ENCODE assay signal across 12 cellular contexts in genomic region chr1:2539312-2539907, GRCh38. TPM values are rescaled to one million over a fixed set of nuclear protein-coding genes. Genes with fewer than 3 reads are reported as not detected.
DNase-seq lines count a peak whose midpoint lies in the region; ATAC-seq, FAIRE-seq and TF ChIP-seq lines count a peak whose summit lies in the region.
"Had no signal": no experiment of that assay in that cellular context is flagged by ENCODE, and none has a peak within 500 bp of the region (broad histone marks: within the 10 kb centered on the region; RNA-seq: fewer than 3 reads in every experiment).

No MANE protein-coding gene starts in this region.

- no peaks in the 10 kb centered on the region for H4K20me1 ChIP-seq in endothelial cell of umbilical vein (replicated peaks; ENCODE audit: control insufficient read depth, extremely low read depth, insufficient read depth, low read length)

- FAIRE-seq in endothelial cell of umbilical vein (lab: Jason Lieb, UNC): no peak

- no peak overlapping the region for H2AFZ ChIP-seq in endothelial cell of umbilical vein (ENCODE audit: low read depth, low read length)

- DNase-seq in MCF 10A (ENCODE audit: unreplicated experiment) (no peak), breast epithelium (ENCODE audit: low spot score in 2 of 2) (no peak), T-helper 17 cell (no peak), endothelial cell of umbilical vein (ENCODE audit: low read depth, low spot score) (no peak), ascending aorta (ENCODE audit: low spot score in 2 of 2) (no peak), NCI-H748 treated with DMSO at 0.1 percent for 48 hours (lab: John Stamatoyannopoulos, UW) (no peak)
- DNase-seq in stimulated activated naive CD8-positive, alpha-beta T cell treated with anti-CD3 and anti-CD28 coated beads, Interleukin-15, amount 100 ng/mL, for 72 hours: peak; percentile 46 to 52
- DNase-seq: nucleus accumbens had no signal

- CTCF ChIA-PET in MCF 10A (lab: Yijun Ruan, JAX) (no interaction called here), endothelial cell of umbilical vein (lab: Charles Lee) (no interaction called here)

- ATAC-seq in T-helper 17 cell (peak; percentile 62), GM19035 (IDR thresholded peaks at IDR 0.05; ENCODE audit: unreplicated experiment) (no peak)
- ATAC-seq in stimulated activated naive CD8-positive, alpha-beta T cell treated with anti-CD3 and anti-CD28 coated beads, Interleukin-15, amount 100 ng/mL, for 72 hours: peak; percentile 50
- ATAC-seq: gastroesophageal sphincter had no signal

- H3K36me3 Mint-ChIP-seq in MCF 10A (ENCODE audit: insufficient read depth, unreplicated experiment) (peaks cover 6% of the 10 kb centered on the region), T-helper 17 cell (ENCODE audit: low read depth) (no peaks in the 10 kb centered on the region)
- H3K36me3 Mint-ChIP-seq: activated naive CD8-positive, alpha-beta T cell had no signal

- H3K4me3 Mint-ChIP-seq in MCF 10A (ENCODE audit: unreplicated experiment) (no peak overlapping the region), T-helper 17 cell (no peak overlapping the region)
- H3K4me3 Mint-ChIP-seq in stimulated activated naive CD8-positive, alpha-beta T cell treated with anti-CD3 and anti-CD28 coated beads, Interleukin-15, amount 100 ng/mL, for 72 hours: no peak overlapping the region
- H3K4me3 Mint-ChIP-seq: activated naive CD8-positive, alpha-beta T cell had no signal

- no peaks in the 10 kb centered on the region for H3K9me1 ChIP-seq in endothelial cell of umbilical vein (replicated peaks; ENCODE audit: control insufficient read depth, extremely low read depth, insufficient read depth, low read length)

- BruUV-seq in MCF 10A (replicated peaks; lab: Mats Ljungman, UMichigan) (no TSS peak), endothelial cell of umbilical vein (replicated peaks; lab: Mats Ljungman, UMichigan) (no TSS peak)

- TF ChIP-seq CTCF in MCF 10A (IDR thresholded peaks at IDR 0.05; ENCODE audit: unreplicated experiment): peak; percentile 36
- TF ChIP-seq CTCF in breast epithelium (IDR thresholded peaks at IDR 0.05): no peak
- TF ChIP-seq CTCF in endothelial cell of umbilical vein (IDR thresholded peaks at IDR 0.05; ENCODE audit: extremely low read depth in 1 of 2, insufficient read depth in 1 of 2, low read depth in 1 of 2, low read length in 2 of 2): peak; percentile 11 to 29
- no peak for TF ChIP-seq CTCF in ascending aorta (IDR thresholded peaks at IDR 0.05)

- no peak for TF ChIP-seq POLR2A in breast epithelium (IDR thresholded peaks at IDR 0.05)
- no peak for TF ChIP-seq POLR2A in endothelial cell of umbilical vein (IDR thresholded peaks at IDR 0.05; ENCODE audit: low read depth, low read length)

- H3K27ac ChIP-seq in breast epithelium (no peak overlapping the region), endothelial cell of umbilical vein (ENCODE audit: insufficient read depth, low read depth, low read length) (no peak overlapping the region), ascending aorta (no peak overlapping the region)
- H3K27ac ChIP-seq: BLaER1 treated with 17β-estradiol and CSF1 and Interleukin-3, amounts not matched to agents 10 nM and 100 nM; gastroesophageal sphincter had no signal

- H3K4me1 ChIP-seq in breast epithelium: peaks cover 1 to 2% of the 10 kb centered on the region in 2 donors
- H3K4me1 ChIP-seq in endothelial cell of umbilical vein (ENCODE audit: control insufficient read depth, extremely low read depth, insufficient read depth, low read length): no peaks in the 10 kb centered on the region
- H3K4me1 ChIP-seq in ascending aorta: peaks cover 0 to 8% of the 10 kb centered on the region in 2 donors

- H3K79me2 ChIP-seq in endothelial cell of umbilical vein (ENCODE audit: control insufficient read depth, insufficient read depth, low read length): no peaks in the 10 kb centered on the region

- no peaks in the 10 kb centered on the region for H3K27me3 Mint-ChIP-seq in MCF 10A (ENCODE audit: insufficient read depth, unreplicated experiment)
- no peaks in the 10 kb centered on the region for H3K27me3 Mint-ChIP-seq in T-helper 17 cell
- no peaks in the 10 kb centered on the region for H3K27me3 Mint-ChIP-seq in stimulated activated naive CD8-positive, alpha-beta T cell treated with anti-CD3 and anti-CD28 coated beads, Interleukin-15, amount 100 ng/mL, for 72 hours
- H3K27me3 Mint-ChIP-seq: activated naive CD8-positive, alpha-beta T cell had no signal

- H3K36me3 ChIP-seq in breast epithelium (no peaks in the 10 kb centered on the region), endothelial cell of umbilical vein (ENCODE audit: control insufficient read depth in 2 of 2, extremely low read depth in 1 of 2, insufficient read depth in 2 of 2, low read length in 2 of 2) (no peaks in the 10 kb centered on the region), ascending aorta (no peaks in the 10 kb centered on the region)
- H3K36me3 ChIP-seq: BLaER1 treated with 17β-estradiol and CSF1 and Interleukin-3, amounts not matched to agents 10 nM and 100 nM; gastroesophageal sphincter had no signal

- H3K27ac Mint-ChIP-seq in MCF 10A (ENCODE audit: low read depth, unreplicated experiment) (no peak overlapping the region), T-helper 17 cell (no peak overlapping the region)
- no peak overlapping the region for H3K27ac Mint-ChIP-seq in stimulated activated naive CD8-positive, alpha-beta T cell treated with anti-CD3 and anti-CD28 coated beads, Interleukin-15, amount 100 ng/mL, for 72 hours
- H3K27ac Mint-ChIP-seq: activated naive CD8-positive, alpha-beta T cell had no signal

- POLR2A ChIA-PET in MCF 10A (lab: Yijun Ruan, JAX): no interaction called here
- POLR2A ChIA-PET in endothelial cell of umbilical vein (lab: Charles Lee): interaction anchor here (0.5 kb wide), 1 partner anchor 48 kb away, joined by 3 read pairs; no protein-coding TSS in a partner anchor

- H3K4me3 ChIP-seq in breast epithelium (no peak overlapping the region), endothelial cell of umbilical vein (replicated peaks in 1 of 3; ENCODE audit: insufficient read depth in 1 of 3, low read depth in 1 of 3, low read length in 3 of 3) (no peak overlapping the region), ascending aorta (no peak overlapping the region)
- H3K4me3 ChIP-seq: BLaER1 treated with 17β-estradiol and CSF1 and Interleukin-3, amounts not matched to agents 10 nM and 100 nM; gastroesophageal sphincter had no signal

- H3K27me3 ChIP-seq in breast epithelium (peaks cover 5 to 46% of the 10 kb centered on the region in 2 donors), endothelial cell of umbilical vein (ENCODE audit: control insufficient read depth in 2 of 2, insufficient read depth in 2 of 2, low read length in 2 of 2) (peaks cover 0 to 1% of the 10 kb centered on the region in 2 experiments), ascending aorta (peaks cover 3% of the 10 kb centered on the region)

- intact Hi-C loops in MCF 10A (cut with micrococcal nuclease) (no loop called here), breast epithelium (cut with DNase I; ENCODE audit: low total_unique reads) (no loop called here), endothelial cell of umbilical vein (cut with micrococcal nuclease) (no loop called here), ascending aorta (cut with DNase I) (no loop called here)

- no peaks in the 10 kb centered on the region for H3K9me3 Mint-ChIP-seq in MCF 10A (ENCODE audit: unreplicated experiment)
- no peaks in the 10 kb centered on the region for H3K9me3 Mint-ChIP-seq in stimulated activated naive CD8-positive, alpha-beta T cell treated with anti-CD3 and anti-CD28 coated beads, Interleukin-15, amount 100 ng/mL, for 72 hours

- no peak overlapping the region for H3K4me2 ChIP-seq in endothelial cell of umbilical vein (ENCODE audit: insufficient read depth, low read length)

- dilution Hi-C loops in endothelial cell of umbilical vein (cut with MboI; ENCODE audit: extremely low pct_ligation_motif_present, low sequenced_read_pairs): no loop called here

- H3K9me3 ChIP-seq in breast epithelium (no peaks in the 10 kb centered on the region), T-helper 17 cell (ENCODE audit: control insufficient read depth, low read length, poor library complexity, severe bottlenecking) (no peaks in the 10 kb centered on the region), endothelial cell of umbilical vein (replicated peaks; ENCODE audit: control insufficient read depth, insufficient read depth, low read length) (no peaks in the 10 kb centered on the region), ascending aorta (no peaks in the 10 kb centered on the region)
- H3K9me3 ChIP-seq: BLaER1 treated with 17β-estradiol and CSF1 and Interleukin-3, amounts not matched to agents 10 nM and 100 nM; gastroesophageal sphincter had no signal

- H3K4me1 Mint-ChIP-seq in MCF 10A (ENCODE audit: insufficient read depth, unreplicated experiment) (peaks cover 29% of the 10 kb centered on the region), T-helper 17 cell (peaks cover 4% of the 10 kb centered on the region)
- H3K4me1 Mint-ChIP-seq in stimulated activated naive CD8-positive, alpha-beta T cell treated with anti-CD3 and anti-CD28 coated beads, Interleukin-15, amount 100 ng/mL, for 72 hours: peaks cover 31% of the 10 kb centered on the region

- no peak overlapping the region for H3K9ac ChIP-seq in endothelial cell of umbilical vein (replicated peaks; ENCODE audit: extremely low read depth, insufficient read depth, low read length)

RNA-seq across cellular contexts. Expression of gene HES5, which starts 9.3 kb away (rescaled TPM):
- not detected in 2 replicates for total RNA-seq in MCF 10A (2022)
- total RNA-seq in breast epithelium: not detected
- not detected for total RNA-seq in T-helper 17 cell
- total RNA-seq in endothelial cell of umbilical vein: not detected in 2 replicates
- polyA plus RNA-seq in endothelial cell of umbilical vein: 0.07 TPM in 1 of 2 replicates, not detected in the other
- 0.04 TPM in 1 of 2 replicates, not detected in the other for polyA plus RNA-seq in endothelial cell of umbilical vein (2011; cell fraction: cytosol; rRNA removed)
- polyA plus RNA-seq in endothelial cell of umbilical vein (2011; cell fraction: nucleus; rRNA removed): 0.16 and 0.21 TPM in 2 replicates
- not detected in 2 replicates for polyA plus RNA-seq in endothelial cell of umbilical vein (2012)
- not detected in 2 replicates for polyA minus RNA-seq in endothelial cell of umbilical vein
- polyA minus RNA-seq in endothelial cell of umbilical vein (2011; cell fraction: cytosol; rRNA and poly(A)+ RNA removed): not detected
- polyA minus RNA-seq in endothelial cell of umbilical vein (2011; cell fraction: nucleus; rRNA and poly(A)+ RNA removed): not detected in 2 replicates
- not detected for total RNA-seq in ascending aorta
- total RNA-seq: gastroesophageal sphincter had no signal

RNA-seq across cellular contexts. Expression of gene PANK4, which starts 13.0 kb away (rescaled TPM):
- total RNA-seq in MCF 10A (2022) (22.1 and 25.4 TPM in 2 replicates), breast epithelium (10 to 100 TPM; 16.5 to 32.8 (median 31.3) TPM), T-helper 17 cell (10 to 100 TPM; 47.9 to 53.5 TPM), endothelial cell of umbilical vein (34.0 and 34.7 TPM in 2 replicates), ascending aorta (80.5 TPM)
- 19.8 and 22.1 TPM in 2 replicates for polyA plus RNA-seq in endothelial cell of umbilical vein
- 10.8 and 14.2 TPM in 2 replicates for polyA plus RNA-seq in endothelial cell of umbilical vein (2011; cell fraction: cytosol; rRNA removed)
- polyA plus RNA-seq in endothelial cell of umbilical vein (2011; cell fraction: nucleus; rRNA removed): 98.6 and 107 TPM in 2 replicates
- polyA plus RNA-seq in endothelial cell of umbilical vein (2012): 12.5 and 15.3 TPM in 2 replicates
- polyA minus RNA-seq in endothelial cell of umbilical vein: 25.1 and 27.6 TPM in 2 replicates
- polyA minus RNA-seq in endothelial cell of umbilical vein (2011; cell fraction: cytosol; rRNA and poly(A)+ RNA removed): 21.4 TPM
- 46.9 and 75.5 TPM in 2 replicates for polyA minus RNA-seq in endothelial cell of umbilical vein (2011; cell fraction: nucleus; rRNA and poly(A)+ RNA removed)

RNA-seq across cellular contexts. Expression of gene TNFRSF14, which starts 16.8 kb away (rescaled TPM):
- total RNA-seq in MCF 10A (2022) (4.2 and 4.6 TPM in 2 replicates), breast epithelium (10 to 100 TPM; 55.8 to 75.8 (median 67.8) TPM), T-helper 17 cell (100 to 1,000 TPM; 179 to 212 TPM), endothelial cell of umbilical vein (36.4 and 40.9 TPM in 2 replicates), ascending aorta (141 TPM)
- 49.4 and 62.5 TPM in 2 replicates for polyA plus RNA-seq in endothelial cell of umbilical vein
- polyA plus RNA-seq in endothelial cell of umbilical vein (2011; cell fraction: cytosol; rRNA removed): 20.4 and 32.8 TPM in 2 replicates
- polyA plus RNA-seq in endothelial cell of umbilical vein (2011; cell fraction: nucleus; rRNA removed): 175 and 223 TPM in 2 replicates
- 21.7 and 22.2 TPM in 2 replicates for polyA plus RNA-seq in endothelial cell of umbilical vein (2012)
- 15.9 and 22.0 TPM in 2 replicates for polyA minus RNA-seq in endothelial cell of umbilical vein
- polyA minus RNA-seq in endothelial cell of umbilical vein (2011; cell fraction: cytosol; rRNA and poly(A)+ RNA removed): not detected
- 24.5 and 44.3 TPM in 2 replicates for polyA minus RNA-seq in endothelial cell of umbilical vein (2011; cell fraction: nucleus; rRNA and poly(A)+ RNA removed)

RNA-seq across cellular contexts. Expression of gene PRXL2B, which starts 47.2 kb away (rescaled TPM):
- total RNA-seq in MCF 10A (2022) (10.3 and 12.6 TPM in 2 replicates), breast epithelium (10 to 100 TPM in 2 of 3 donors, 1 to 10 TPM in 1; 4.8 to 15.8 (median 14.4) TPM), T-helper 17 cell (10 to 100 TPM; 17.6 to 18.5 TPM), endothelial cell of umbilical vein (55.8 and 56.8 TPM in 2 replicates), ascending aorta (20.1 TPM)
- 29.6 and 39.3 TPM in 2 replicates for polyA plus RNA-seq in endothelial cell of umbilical vein
- 28.5 and 33.2 TPM in 2 replicates for polyA plus RNA-seq in endothelial cell of umbilical vein (2011; cell fraction: cytosol; rRNA removed)
- 32.5 and 39.1 TPM in 2 replicates for polyA plus RNA-seq in endothelial cell of umbilical vein (2011; cell fraction: nucleus; rRNA removed)
- 40.0 and 43.3 TPM in 2 replicates for polyA plus RNA-seq in endothelial cell of umbilical vein (2012)
- 15.0 and 18.6 TPM in 2 replicates for polyA minus RNA-seq in endothelial cell of umbilical vein
- 5.0 TPM for polyA minus RNA-seq in endothelial cell of umbilical vein (2011; cell fraction: cytosol; rRNA and poly(A)+ RNA removed)
- 6.7 and 8.4 TPM in 2 replicates for polyA minus RNA-seq in endothelial cell of umbilical vein (2011; cell fraction: nucleus; rRNA and poly(A)+ RNA removed)

Comparison
In these comparisons a context has a peak if more than half of its experiments do, and no peak if none do; other contexts are left out.
1. CTCF ChIP-seq: peak in MCF 10A (single experiment) and endothelial cell of umbilical vein (2 of 2); none in breast epithelium (0 of 3) and ascending aorta (0 of 3).
2. DNase-seq: peak in stimulated activated naive CD8-positive, alpha-beta T cell treated with anti-CD3 and anti-CD28 coated beads, Interleukin-15, amount 100 ng/mL, for 72 hours (2 of 2); none in MCF 10A (single experiment), breast epithelium (0 of 2), T-helper 17 cell (0 of 3), endothelial cell of umbilical vein (single experiment), ascending aorta (0 of 2) and NCI-H748 treated with DMSO at 0.1 percent for 48 hours (single experiment).